21 cellular contexts compared by ENCODE assay signal in genomic region chr4:140444347-140444746, GRCh38. TPM values are rescaled to one million over a fixed set of nuclear protein-coding genes. Genes with fewer than 3 reads are reported as not detected.
"Had no signal": no experiment of that assay in that cellular context is flagged by ENCODE, and none has a peak within 500 bp of the region (broad histone marks: within the 10 kb centered on the region; RNA-seq: fewer than 3 reads in every experiment).

No MANE protein-coding gene starts in this region.

RNA-seq across cellular contexts. Expression of gene CLGN, which starts 16.9 kb away (rescaled TPM):
- total RNA-seq: activated naive CD4-positive, alpha-beta T cell treated with anti-CD3 and anti-CD28 coated beads, Interleukin-2, amount 50 U/mL, for 72 hours; activated naive CD8-positive, alpha-beta T cell treated with anti-CD3 and anti-CD28 coated beads, Interleukin-2, amount 10 ng/mL, durations not matched to agents 7 days and 5 days; activated T-cell treated with anti-CD3 and anti-CD28 coated beads, Interleukin-2, amount 50 U/mL, for 4 hours; activated T-helper 1 cell treated with anti-CD3 and anti-CD28 coated beads, Interleukin-12 subunit alpha, Interleukin-12 subunit beta, Interleukin-2, Interleukin-4 antibody, amounts not matched to agents 30 ng/mL and 10 ng/mL and 1 ng/mL, durations not matched to agents 14 hours and 24 hours and 36 hours; ascending aorta had no signal
- polyA plus RNA-seq: aorta had no signal

RNA-seq across cellular contexts. Expression of gene MGAT4D, which starts 53.7 kb away (rescaled TPM):
- total RNA-seq: activated naive CD4-positive, alpha-beta T cell treated with anti-CD3 and anti-CD28 coated beads for 36 hours; activated naive CD4-positive, alpha-beta T cell treated with anti-CD3 and anti-CD28 coated beads, Interleukin-2, amount 50 U/mL, for 72 hours; activated naive CD8-positive, alpha-beta T cell treated with anti-CD3 and anti-CD28 coated beads for 36 hours; activated naive CD8-positive, alpha-beta T cell treated with anti-CD3 and anti-CD28 coated beads, Interleukin-2, amount 10 ng/mL, durations not matched to agents 7 days and 5 days; activated T-cell treated with anti-CD3 and anti-CD28 coated beads, Interleukin-2, amount 50 U/mL, for 4 hours; activated T-cell treated with anti-CD3 and anti-CD28 coated beads, Interleukin-2, amount 50 U/mL, for 72 hours; activated T-helper 1 cell treated with anti-CD3 and anti-CD28 coated beads, Interleukin-12 subunit alpha, Interleukin-12 subunit beta, Interleukin-2, Interleukin-4 antibody, amounts not matched to agents 30 ng/mL and 10 ng/mL and 1 ng/mL, durations not matched to agents 14 hours and 24 hours and 36 hours; activated T-helper 17 cell treated with anti-CD3 and anti-CD28 coated beads, Interleukin-2, amount 50 U/mL, for 72 hours; activated T-helper 2 cell treated with anti-CD3 and anti-CD28 coated beads, Interferon-gamma antibody, Interleukin-2, Interleukin-4, amounts not matched to agents 10 μg/mL and 5 μg/mL and 100 μg/mL, durations not matched to agents 14 hours and 24 hours and 36 hours; adrenal gland; aorta; ascending aorta; astrocyte; body of pancreas; breast epithelium; bronchial epithelial cell; cardiac muscle cell; cardiac septum; cerebellum; chondrocyte had no signal
- polyA plus RNA-seq: adipose tissue, adrenal gland, aorta, cardiac muscle cell had no signal
